In genomic region chr4:110683600-110683999, GRCh38 we compare ENCODE assay signal across 8 cellular contexts.
"Had no signal": no experiment of that assay in that cellular context is flagged by ENCODE, and none has a peak within 500 bp of the region (broad histone marks: within the 10 kb centered on the region; RNA-seq: fewer than 3 reads in every experiment).

No MANE protein-coding gene starts in this region.

- H3K4me1 Mint-ChIP-seq: IgD-negative memory B cell had no signal

- DNase-seq: GOT3, H9, HCEC 1CT, KBM-7 had no signal

- H3K27ac ChIP-seq: HL-60 had no signal

- H3K9me3 Mint-ChIP-seq: H9 had no signal

- H3K4me3 Mint-ChIP-seq: H9, IgD-negative memory B cell had no signal

- FAIRE-seq: H54, HepG2 had no signal

- H3K27ac Mint-ChIP-seq: IgD-negative memory B cell had no signal

- ATAC-seq: HepG2 had no signal
